9 cellular contexts compared by ENCODE assay signal in genomic region chr1:90045853-90046563, GRCh38. TPM values are rescaled to one million over a fixed set of nuclear protein-coding genes. Genes with fewer than 3 reads are reported as not detected.
DNase-seq lines count a peak whose midpoint lies in the region; ATAC-seq, FAIRE-seq and TF ChIP-seq lines count a peak whose summit lies in the region.
"Had no signal": no experiment of that assay in that cellular context is flagged by ENCODE, and none has a peak within 500 bp of the region (broad histone marks: within the 10 kb centered on the region; RNA-seq: fewer than 3 reads in every experiment).

No MANE protein-coding gene starts in this region.

- POLR2A ChIA-PET in MCF 10A (lab: Yijun Ruan, JAX) = interaction anchor here (0.7 kb wide), 1 partner anchor 262 kb away, joined by 3 read pairs; no protein-coding TSS in a partner anchor

- no peaks in the 10 kb centered on the region for H3K4me1 ChIP-seq in breast epithelium
- no peaks in the 10 kb centered on the region for H3K4me1 ChIP-seq in kidney (ENCODE audit: control insufficient read depth in 1 of 2, insufficient read depth in 1 of 2, low read depth in 1 of 2, low read length in 2 of 2)

- DNase-seq in MCF 10A (ENCODE audit: unreplicated experiment) (peak; percentile 39), breast epithelium (ENCODE audit: low spot score in 2 of 2) (no peak), LoVo (ENCODE audit: low spot score) (peak; percentile 12), kidney (no peak), lower leg skin (ENCODE audit: low spot score in 2 of 2) (no peak)
- DNase-seq in activated naive CD4-positive, alpha-beta T cell treated with anti-CD3 and anti-CD28 coated beads, Interleukin-2, amount 10 ng/mL, durations not matched to agents 7 days and 5 days = peak; percentile 42

- peaks cover 6% of the 10 kb centered on the region for H3K36me3 Mint-ChIP-seq in MCF 10A (ENCODE audit: insufficient read depth, unreplicated experiment)
- H3K36me3 Mint-ChIP-seq in activated naive CD4-positive, alpha-beta T cell treated with anti-CD3 and anti-CD28 coated beads, Interleukin-2, amount 10 ng/mL, durations not matched to agents 7 days and 5 days = no peaks in the 10 kb centered on the region
- H3K36me3 Mint-ChIP-seq: activated naive CD8-positive, alpha-beta T cell had no signal

- no peak overlapping the region for H3K9ac ChIP-seq in kidney (ENCODE audit: low read length in 2 of 2)

- H3K4me3 Mint-ChIP-seq in MCF 10A (ENCODE audit: unreplicated experiment) = no peak overlapping the region
- H3K4me3 Mint-ChIP-seq in activated naive CD4-positive, alpha-beta T cell treated with anti-CD3 and anti-CD28 coated beads, Interleukin-2, amount 10 ng/mL, durations not matched to agents 7 days and 5 days = no peak overlapping the region
- H3K4me3 Mint-ChIP-seq: activated naive CD8-positive, alpha-beta T cell had no signal

- TF ChIP-seq CTCF in MCF 10A (IDR thresholded peaks at IDR 0.05; ENCODE audit: unreplicated experiment) (peak; percentile 52), breast epithelium (IDR thresholded peaks at IDR 0.05) (no peak), kidney (IDR thresholded peaks at IDR 0.05; ENCODE audit: borderline replicate concordance, extremely low read depth, insufficient read depth) (peak; percentile 17), lower leg skin (IDR thresholded peaks at IDR 0.05) (no peak)

- WGBS in lower leg skin, 2 donors = 40 to 43% methylated on average over 2 of the region's 2 CpGs

- H3K4me1 Mint-ChIP-seq in MCF 10A (ENCODE audit: insufficient read depth, unreplicated experiment) = no peaks in the 10 kb centered on the region
- no peaks in the 10 kb centered on the region for H3K4me1 Mint-ChIP-seq in activated naive CD4-positive, alpha-beta T cell treated with anti-CD3 and anti-CD28 coated beads, Interleukin-2, amount 10 ng/mL, durations not matched to agents 7 days and 5 days

- H3K36me3 ChIP-seq in breast epithelium (no peaks in the 10 kb centered on the region), kidney (ENCODE audit: control insufficient read depth in 1 of 2, insufficient read depth in 2 of 2, low read length in 2 of 2) (no peaks in the 10 kb centered on the region)

- H3K27ac ChIP-seq in breast epithelium (no peak overlapping the region), kidney (ENCODE audit: low read depth in 2 of 2, low read length in 2 of 2) (no peak overlapping the region)

- intact Hi-C loops in MCF 10A (cut with micrococcal nuclease) (loop anchor here (10.0 kb wide), 1 partner anchor 69 kb away; no protein-coding TSS in a partner anchor), breast epithelium (cut with DNase I; ENCODE audit: low total_unique reads) (no loop called here), kidney (cut with DNase I) (no loop called here), lower leg skin (cut with DNase I; ENCODE audit: low total_unique reads) (no loop called here)

- H3K4me3 ChIP-seq in breast epithelium (no peak overlapping the region), kidney (ENCODE audit: low read length in 2 of 2) (no peak overlapping the region), lower leg skin (ENCODE audit: low read depth, poor library complexity, severe bottlenecking) (no peak overlapping the region)

- TF ChIP-seq POLR2A in breast epithelium (IDR thresholded peaks at IDR 0.05) (no peak), lower leg skin (IDR thresholded peaks at IDR 0.05) (no peak)

- H3K9me3 Mint-ChIP-seq in MCF 10A (ENCODE audit: unreplicated experiment) = no peaks in the 10 kb centered on the region
- H3K9me3 Mint-ChIP-seq in activated naive CD4-positive, alpha-beta T cell treated with anti-CD3 and anti-CD28 coated beads, Interleukin-2, amount 10 ng/mL, durations not matched to agents 7 days and 5 days = no peaks in the 10 kb centered on the region

- H3K27me3 ChIP-seq in breast epithelium = no peaks in the 10 kb centered on the region

- H3K27ac Mint-ChIP-seq in MCF 10A (ENCODE audit: low read depth, unreplicated experiment) = no peak overlapping the region
- H3K27ac Mint-ChIP-seq in activated naive CD4-positive, alpha-beta T cell treated with anti-CD3 and anti-CD28 coated beads, Interleukin-2, amount 10 ng/mL, durations not matched to agents 7 days and 5 days = no peak overlapping the region
- H3K27ac Mint-ChIP-seq: activated naive CD8-positive, alpha-beta T cell had no signal

- CTCF ChIA-PET in MCF 10A (lab: Yijun Ruan, JAX) = interaction anchor here (0.6 to 2.4 kb wide), 17 partner anchors 9 to 1232 kb away, joined by 3 to 9 read pairs (median 3); no protein-coding TSS in a partner anchor
- CTCF ChIA-PET in activated naive CD4-positive, alpha-beta T cell treated with anti-CD3 and anti-CD28 coated beads, Interleukin-2, amount 10 ng/mL, durations not matched to agents 7 days and 5 days (lab: Charles Lee) = interaction anchor here (0.5 to 0.6 kb wide), 2 partner anchors 272 to 518 kb away, joined by 3 read pairs; no protein-coding TSS in a partner anchor

- no peak for FAIRE-seq in kidney (lab: Jason Lieb, UNC)

- H3K9me3 ChIP-seq in breast epithelium = no peaks in the 10 kb centered on the region
- H3K9me3 ChIP-seq in kidney (ENCODE audit: control insufficient read depth in 1 of 2, low read length in 2 of 2) = no peaks in the 10 kb centered on the region

- BruUV-seq in MCF 10A (replicated peaks; lab: Mats Ljungman, UMichigan) = no TSS peak

- peaks cover 16% of the 10 kb centered on the region for H3K27me3 Mint-ChIP-seq in MCF 10A (ENCODE audit: insufficient read depth, unreplicated experiment)
- peaks cover 33% of the 10 kb centered on the region for H3K27me3 Mint-ChIP-seq in activated naive CD4-positive, alpha-beta T cell treated with anti-CD3 and anti-CD28 coated beads, Interleukin-2, amount 10 ng/mL, durations not matched to agents 7 days and 5 days

- ATAC-seq in HG02840 (IDR thresholded peaks at IDR 0.05; ENCODE audit: low FRiP score, unreplicated experiment) (no peak), GM21390 (IDR thresholded peaks at IDR 0.05; ENCODE audit: unreplicated experiment) (no peak)

RNA-seq across cellular contexts. Expression of gene ZNF326, which starts 51.1 kb away (rescaled TPM):
- total RNA-seq in MCF 10A (2022) (28.9 and 32.9 TPM in 2 replicates), breast epithelium (10 to 100 TPM; 21.9 to 31.3 (median 23.6) TPM), kidney (25.6 TPM), lower leg skin (10 to 100 TPM in 1 of 4 donors, 1 to 10 TPM in 3; 5.0 to 14.8 (median 9.1) TPM)
- polyA plus RNA-seq in kidney (ENCODE audit: insufficient read depth, low read depth, low replicate concordance) = 10.6 TPM

Comparison
In these comparisons a context has a peak if more than half of its experiments do, and no peak if none do; other contexts are left out.
1. DNase-seq: peak in MCF 10A (single experiment), LoVo (single experiment) and activated naive CD4-positive, alpha-beta T cell treated with anti-CD3 and anti-CD28 coated beads, Interleukin-2, amount 10 ng/mL, durations not matched to agents 7 days and 5 days (single experiment); none in breast epithelium (0 of 2), kidney (single experiment) and lower leg skin (0 of 2).
2. CTCF ChIP-seq: peak in MCF 10A (single experiment) and kidney (single experiment); none in breast epithelium (0 of 3) and lower leg skin (0 of 3).